ENCODE assay signal across 8 cellular contexts in genomic region chr16:33656393-33656792, GRCh38.
DNase-seq lines count a peak whose midpoint lies in the region; ATAC-seq, FAIRE-seq and TF ChIP-seq lines count a peak whose summit lies in the region.
"Not testable (repeated sequence)": the region's sequence is repeated elsewhere in the genome, so short reads cannot be mapped to it uniquely, and the experiment has no call there.

No MANE protein-coding gene starts in this region.

- CTCF ChIA-PET in CD8-positive, alpha-beta T cell (lab: Charles Lee), result not testable (repeated sequence)

- not testable (repeated sequence) for TF ChIP-seq EP300 in gastroesophageal sphincter (IDR thresholded peaks at IDR 0.05)

- POLR2A ChIA-PET in CD8-positive, alpha-beta T cell (lab: Charles Lee), result not testable (repeated sequence)

- not testable (repeated sequence) for H3K27ac Mint-ChIP-seq in CD8-positive, alpha-beta T cell

- H3K27me3 Mint-ChIP-seq in CD8-positive, alpha-beta T cell (ENCODE audit: low read depth), result not testable (repeated sequence)

- peak; percentile 87 for FAIRE-seq in TTC549 (lab: Jason Lieb, UNC)

- not testable (repeated sequence) for TF ChIP-seq CTCF in CD8-positive, alpha-beta T cell (IDR thresholded peaks at IDR 0.05); gastroesophageal sphincter (IDR thresholded peaks at IDR 0.05); omental fat pad (IDR thresholded peaks at IDR 0.05)

- not testable (repeated sequence) for H3K36me3 ChIP-seq in CD8-positive, alpha-beta T cell (ENCODE audit: insufficient read depth, low read length); gastroesophageal sphincter

- TF ChIP-seq POLR2A in gastroesophageal sphincter (IDR thresholded peaks at IDR 0.05), result not testable (repeated sequence)

- not testable (repeated sequence) for H3K9me3 ChIP-seq in CD8-positive, alpha-beta T cell (ENCODE audit: low read length); gastroesophageal sphincter

- not testable (repeated sequence) for H3K36me3 Mint-ChIP-seq in CD8-positive, alpha-beta T cell

- H3K27ac ChIP-seq in CD8-positive, alpha-beta T cell (ENCODE audit: low read depth, low read length); gastroesophageal sphincter: not testable (repeated sequence)

- H3K4me1 Mint-ChIP-seq in CD8-positive, alpha-beta T cell (ENCODE audit: low read depth), result not testable (repeated sequence)

- H3K4me3 Mint-ChIP-seq in CD8-positive, alpha-beta T cell, result not testable (repeated sequence)

- H3K9me3 Mint-ChIP-seq in CD8-positive, alpha-beta T cell, result not testable (repeated sequence)

- not testable (repeated sequence) for H3K4me1 ChIP-seq in CD8-positive, alpha-beta T cell (ENCODE audit: insufficient read depth, low read length); gastroesophageal sphincter

- ATAC-seq in CD8-positive, alpha-beta T cell, result peak; percentile 55
- ATAC-seq in GM19351 (IDR thresholded peaks at IDR 0.05; ENCODE audit: unreplicated experiment), result peak; percentile 66
- peak; percentile 68 for ATAC-seq in GM21619 (IDR thresholded peaks at IDR 0.05; ENCODE audit: unreplicated experiment)
- ATAC-seq in HG02885 (IDR thresholded peaks at IDR 0.05; ENCODE audit: poor library complexity, unreplicated experiment), result peak; percentile 90
- peak; percentile 75 for ATAC-seq in HG03432 (IDR thresholded peaks at IDR 0.05; ENCODE audit: unreplicated experiment)
- ATAC-seq in gastroesophageal sphincter, result peak; percentile 51
- ATAC-seq in omental fat pad (ENCODE audit: low FRiP score), result peak; percentile 51

- intact Hi-C loops in CD8-positive, alpha-beta T cell (cut with DNase I, micrococcal nuclease), result not testable (repeated sequence)

- WGBS in gastroesophageal sphincter (ENCODE audit: low coverage in 1 of 2), 2 donors, result no CpG with 5 or more reads among the region's 10 CpGs

- not testable (repeated sequence) for H3K27me3 ChIP-seq in CD8-positive, alpha-beta T cell (ENCODE audit: insufficient read depth, low read length); gastroesophageal sphincter

- H3K4me3 ChIP-seq in CD8-positive, alpha-beta T cell (ENCODE audit: low read depth, low read length); gastroesophageal sphincter: not testable (repeated sequence)

- not testable (repeated sequence) for DNase-seq in CD8-positive, alpha-beta T cell; omental fat pad (ENCODE audit: low spot score)
